In genomic region chr15:33623010-33623409, GRCh38 we compare ENCODE assay signal across 23 cellular contexts.
DNase-seq lines count a peak whose midpoint lies in the region; ATAC-seq and TF ChIP-seq lines count a peak whose summit lies in the region.
"Had no signal": no experiment of that assay in that cellular context is flagged by ENCODE, and none has a peak within 500 bp of the region (broad histone marks: within the 10 kb centered on the region; RNA-seq: fewer than 3 reads in every experiment).

No MANE protein-coding gene starts in this region.

- DNase-seq in H7 = peak; percentile 49
- DNase-seq in RWPE2 (ENCODE audit: low spot score) = no peak
- no peak for DNase-seq in foreskin keratinocyte
- no peak for DNase-seq in DMS53 treated with DMSO at 0.1 percent for 48 hours (lab: John Stamatoyannopoulos, UW; ENCODE audit: unreplicated experiment)
- no peak for DNase-seq in cerebellar nuclear complex (lab: John Stamatoyannopoulos, UW)
- DNase-seq: activated CD4-positive, alpha-beta memory T cell treated with anti-CD3 and anti-CD28 coated beads, Interleukin-2, amount 10 ng/mL, durations not matched to agents 7 days and 5 days; activated naive CD4-positive, alpha-beta T cell treated with anti-CD3 and anti-CD28 coated beads, Interleukin-2, amount 10 ng/mL, durations not matched to agents 7 days and 5 days; activated T-cell treated with anti-CD3 and anti-CD28 coated beads, Interleukin-2, amount 50 U/mL, for 1 hour; aorta; foreskin fibroblast; KG1; left cardiac atrium; midbrain; NCI-H1436 treated with DMSO at 0.1 percent for 48 hours; NK-92 treated with Interleukin-12 subunit alpha and Interleukin-12 subunit beta, amount 100 ng/mL, for 24 hours; Right ventricle myocardium superior; stimulated activated CD4-positive, alpha-beta T cell treated with anti-CD3 and anti-CD28 coated beads, Interleukin-12 subunit alpha, Interleukin-12 subunit beta, amount 100 ng/mL, for 4 hours; stimulated activated naive CD4-positive, alpha-beta T cell; trophoblast cell had no signal

- no peak overlapping the region for H3K27ac ChIP-seq in C4-2B
- H3K27ac ChIP-seq in RWPE2 (ENCODE audit: poor library complexity, severe bottlenecking) = no peak overlapping the region
- no peak overlapping the region for H3K27ac ChIP-seq in foreskin keratinocyte
- H3K27ac ChIP-seq: VCaP had no signal

- no peak overlapping the region for H3K4me3 ChIP-seq in H7 (ENCODE audit: insufficient read depth, low read depth, low read length)
- H3K4me3 ChIP-seq in RWPE2 (ENCODE audit: severe bottlenecking) = no peak overlapping the region

- no peaks in the 10 kb centered on the region for H3K9me3 ChIP-seq in RWPE2 (ENCODE audit: severe bottlenecking)

- no peaks in the 10 kb centered on the region for H3K4me1 ChIP-seq in RWPE2 (ENCODE audit: insufficient read depth, poor library complexity, severe bottlenecking)
- H3K4me1 ChIP-seq in foreskin keratinocyte = no peaks in the 10 kb centered on the region

- TF ChIP-seq CTCF in C4-2B (conservative IDR thresholded peaks at IDR 0.05) (peak; percentile 16; the same call in 1 of the 2 replicates), RWPE2 (IDR thresholded peaks at IDR 0.05; ENCODE audit: poor library complexity, severe bottlenecking) (peak; percentile 8), foreskin keratinocyte (conservative IDR thresholded peaks at IDR 0.05) (peak; percentile 29)

- ATAC-seq in RWPE2 (ENCODE audit: low read depth) (no peak), foreskin keratinocyte (no peak), HG02885 (IDR thresholded peaks at IDR 0.05; ENCODE audit: poor library complexity, unreplicated experiment) (no peak), GM19463 (IDR thresholded peaks at IDR 0.05; ENCODE audit: unreplicated experiment) (no peak)
- ATAC-seq: left cardiac atrium had no signal

- H3K27me3 ChIP-seq in H7 (ENCODE audit: control insufficient read depth, insufficient read depth, low read length) = no peaks in the 10 kb centered on the region
- peaks cover 18% of the 10 kb centered on the region for H3K27me3 ChIP-seq in RWPE2 (ENCODE audit: insufficient read depth, poor library complexity, severe bottlenecking)
- peaks cover 17% of the 10 kb centered on the region for H3K27me3 ChIP-seq in foreskin keratinocyte

- H3K36me3 ChIP-seq in H7 (replicated peaks; ENCODE audit: control insufficient read depth, insufficient read depth, low read length) (no peaks in the 10 kb centered on the region), RWPE2 (ENCODE audit: low read depth) (no peaks in the 10 kb centered on the region)
